ENCODE assay signal across 19 cellular contexts in genomic region chr12:16163891-16164290, GRCh38.
DNase-seq lines count a peak whose midpoint lies in the region; ATAC-seq, FAIRE-seq and TF ChIP-seq lines count a peak whose summit lies in the region.
"Had no signal": no experiment of that assay in that cellular context is flagged by ENCODE, and none has a peak within 500 bp of the region (broad histone marks: within the 10 kb centered on the region; RNA-seq: fewer than 3 reads in every experiment).

No MANE protein-coding gene starts in this region.

- no peaks in the 10 kb centered on the region for H3K27me3 ChIP-seq in liver (ENCODE audit: control insufficient read depth in 4 of 4, insufficient read depth in 4 of 4, low read length in 3 of 4)
- peaks cover 0 to 3% of the 10 kb centered on the region in 2 experiments; a peak in 1 of 5 replicates for H3K27me3 ChIP-seq in HepG2 (ENCODE audit: control insufficient read depth in 1 of 2, insufficient read depth in 2 of 2, low read length in 2 of 2)
- H3K27me3 ChIP-seq: BLaER1 had no signal

- TF ChIP-seq EP300 in HepG2 (IDR thresholded peaks at IDR 0.05; ENCODE audit: low read depth in 2 of 2, low read length in 2 of 2), result no peak
- TF ChIP-seq EP300 in HepG2 (CRISPR knock-in tag; IDR thresholded peaks at IDR 0.05; ENCODE audit: borderline replicate concordance), result no peak

- H3K27ac ChIP-seq in liver (ENCODE audit: low read depth in 1 of 2, low read length in 2 of 2) (no peak overlapping the region), HepG2 (ENCODE audit: extremely low read length, insufficient read depth, low read length) (no peak overlapping the region)
- H3K27ac ChIP-seq: 22Rv1, A549, BLaER1 had no signal

- H4K20me1 ChIP-seq in HepG2 (ENCODE audit: insufficient read depth, low read length), result no peaks in the 10 kb centered on the region
- H4K20me1 ChIP-seq: BLaER1 had no signal

- FAIRE-seq in HepG2 (lab: Jason Lieb, UNC), result no peak
- FAIRE-seq: A549, GM12878, HTR-8/SVneo had no signal

- DNase-seq in HepG2 (ENCODE audit: low spot score) (no peak), fibroblast of gingiva (ENCODE audit: low read depth) (peak; percentile 20), skeletal muscle cell (ENCODE audit: low read depth) (peak; percentile 27), T-helper 1 cell (no peak), ureter (ENCODE audit: low spot score) (no peak)
- DNase-seq in stimulated activated CD8-positive, alpha-beta memory T cell treated with anti-CD3 and anti-CD28 coated beads, Interleukin-4, amount 100 ng/mL, for 48 hours, result no peak
- DNase-seq: Calu3; CD4-positive, alpha-beta memory T cell; GF-D8; GOT3; H7; HFFc6 had no signal

- intact Hi-C loops in HepG2 (cut with micrococcal nuclease; ENCODE audit: unreplicated experiment), result no loop called here

- H3K4me3 ChIP-seq in liver (ENCODE audit: low read depth in 1 of 3, low read length in 3 of 3) (no peak overlapping the region), HepG2 (replicated peaks in 1 of 3; ENCODE audit: insufficient read depth in 1 of 3, low read depth in 2 of 3, low read length in 3 of 3) (no peak overlapping the region), skeletal muscle cell (ENCODE audit: low read depth, low read length) (no peak overlapping the region)
- H3K4me3 ChIP-seq: A549, BLaER1, GM12878 had no signal

- H3K9ac ChIP-seq in liver (ENCODE audit: low read depth in 1 of 2, low read length in 2 of 2) (no peak overlapping the region), HepG2 (ENCODE audit: insufficient read depth, low read depth, low read length) (no peak overlapping the region)
- H3K9ac ChIP-seq: BLaER1 had no signal

- no peaks in the 10 kb centered on the region for H3K79me2 ChIP-seq in HepG2 (ENCODE audit: insufficient read depth, low read length)

- TF ChIP-seq CTCF in liver (IDR thresholded peaks at IDR 0.05; ENCODE audit: low read depth, low read length, missing input control) (no peak), HepG2 (CRISPR knock-in tag; IDR thresholded peaks at IDR 0.05) (no peak)

- H3K4me2 ChIP-seq in HepG2 (ENCODE audit: low read depth, low read length), result no peak overlapping the region
- H3K4me2 ChIP-seq: A549, BLaER1 had no signal

- H3K9me3 ChIP-seq in liver (ENCODE audit: control insufficient read depth in 4 of 4, low read length in 3 of 4), result no peaks in the 10 kb centered on the region
- H3K9me3 ChIP-seq in HepG2 (ENCODE audit: low read length), result no peaks in the 10 kb centered on the region
- H3K9me3 ChIP-seq: A549, BLaER1 had no signal

- CTCF ChIA-PET in HepG2 (lab: Yijun Ruan, JAX; ENCODE audit: low intra/inter-chr PET ratio, low total read pairs), result interaction anchor here (1.4 to 3.2 kb wide), 2 partner anchors 196 kb away, joined by 3 to 14 read pairs; no protein-coding TSS in a partner anchor

- no peak overlapping the region for H2AFZ ChIP-seq in HepG2 (ENCODE audit: low read length)

- H3K4me1 ChIP-seq in liver (ENCODE audit: control insufficient read depth in 4 of 4, insufficient read depth in 4 of 4, low read length in 3 of 4), result peaks cover 2 to 30% (median 20%) of the 10 kb centered on the region in 4 donors
- H3K4me1 ChIP-seq in HepG2 (ENCODE audit: insufficient read depth, low read length), result no peaks in the 10 kb centered on the region
- H3K4me1 ChIP-seq: A549, BLaER1 had no signal

- POLR2A ChIA-PET in HepG2 (lab: Yijun Ruan, JAX), result no interaction called here

- no peak for TF ChIP-seq POLR2A in HepG2 (IDR thresholded peaks at IDR 0.05; ENCODE audit: insufficient read depth in 1 of 2, low read depth in 2 of 2, low read length in 2 of 2)

- no TSS peak for BruUV-seq in HepG2 (replicated peaks; lab: Mats Ljungman, UMichigan)

- no peak for TF ChIP-seq RAD21 in liver (IDR thresholded peaks at IDR 0.05)
- TF ChIP-seq RAD21 in HepG2 (CRISPR knock-in tag; IDR thresholded peaks at IDR 0.05), result no peak

- H3K36me3 ChIP-seq in liver (ENCODE audit: control insufficient read depth in 4 of 4, insufficient read depth in 3 of 4, low read depth in 1 of 4, low read length in 3 of 4) (no peaks in the 10 kb centered on the region), HepG2 (replicated peaks in 1 of 2; ENCODE audit: control insufficient read depth in 1 of 2, insufficient read depth in 2 of 2, low read length in 2 of 2) (no peaks in the 10 kb centered on the region)
- H3K36me3 ChIP-seq: BLaER1 had no signal

- in situ Hi-C loops in HepG2 (cut with HindIII; ENCODE audit: extremely low pct_ligation_motif_present, low pct_unique_long_range_greater_than_20kb), result no loop called here

- no peak for ATAC-seq in HepG2
- ATAC-seq: A549, GM12878, HCT116 had no signal

TF ChIP-seq in liver, 16 proteins besides CTCF, POLR2A, EP300 and RAD21:
- TF ChIP-seq SP1 (IDR thresholded peaks at IDR 0.05) (no peak), HNF4A (conservative IDR thresholded peaks at IDR 0.05) (peak; percentile 24 to 46)

TF ChIP-seq in HepG2, 621 proteins besides CTCF, POLR2A, EP300 and RAD21:
- TF ChIP-seq ZNF275 (CRISPR knock-in tag; IDR thresholded peaks at IDR 0.05; ENCODE audit: borderline replicate concordance), result no peak
- TF ChIP-seq PHF20 (CRISPR knock-in tag; IDR thresholded peaks at IDR 0.05), result no peak
- no peak for TF ChIP-seq ZNF350 (CRISPR knock-in tag; IDR thresholded peaks at IDR 0.05; ENCODE audit: borderline replicate concordance, low read depth)
- no peak for TF ChIP-seq ZNF75D (CRISPR knock-in tag; IDR thresholded peaks at IDR 0.05; ENCODE audit: borderline replicate concordance)
- no peak for TF ChIP-seq MAZ (IDR thresholded peaks at IDR 0.05; ENCODE audit: borderline replicate concordance, low read depth, low read length)
- no peak for TF ChIP-seq MAZ (CRISPR knock-in tag; IDR thresholded peaks at IDR 0.05; ENCODE audit: low read depth)
- no peak for TF ChIP-seq NCOA1 (CRISPR knock-in tag; IDR thresholded peaks at IDR 0.05)

Comparison
In these comparisons a context has a peak if more than half of its experiments do, and no peak if none do; other contexts are left out.
1. DNase-seq: peak in fibroblast of gingiva (single experiment) and skeletal muscle cell (single experiment); none in HepG2 (single experiment), T-helper 1 cell (0 of 5), ureter (single experiment) and stimulated activated CD8-positive, alpha-beta memory T cell treated with anti-CD3 and anti-CD28 coated beads, Interleukin-4, amount 100 ng/mL, for 48 hours (single experiment).